ENCODE assay signal across 17 cellular contexts in the genomic region with DNA sequence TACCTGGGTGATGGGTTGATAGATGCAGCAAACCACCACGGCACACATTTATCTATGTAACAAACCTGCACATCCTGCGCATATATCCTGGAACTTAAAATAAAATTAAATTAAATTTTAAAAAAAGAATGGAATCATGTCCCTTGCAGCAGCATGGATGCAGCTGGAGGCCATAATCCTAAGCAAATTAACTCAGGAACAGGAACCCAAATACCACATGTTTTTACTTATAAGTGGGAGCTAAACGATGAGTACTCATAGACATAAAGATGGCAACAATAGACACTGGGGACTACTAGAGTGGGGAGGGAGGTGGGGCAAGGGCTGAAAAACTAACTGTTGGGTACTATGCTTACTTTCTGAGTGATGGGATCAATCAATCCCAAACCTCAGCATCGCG. TPM values are rescaled to one million over a fixed set of nuclear protein-coding genes. Genes with fewer than 3 reads are reported as not detected.
A peak's percentile ranks its signal among the peaks of the same experiment; 100 is the strongest.
DNase-seq lines count a peak whose midpoint lies in the region; ATAC-seq, FAIRE-seq and TF ChIP-seq lines count a peak whose summit lies in the region.
"Had no signal": no experiment of that assay in that cellular context is flagged by ENCODE, and none has a peak within 500 bp of the region (broad histone marks: within the 10 kb centered on the region; RNA-seq: fewer than 3 reads in every experiment).

No MANE protein-coding gene starts in this region.

- 0 out of 2 replicates have a peak overlapping the region, but pooled peaks have one; percentile 12 for H3K4me3 Mint-ChIP-seq in HFFc6

- TF ChIP-seq POLR2A in endothelial cell of umbilical vein (IDR thresholded peaks at IDR 0.05; ENCODE audit: low read depth, low read length) (no peak), uterus (IDR thresholded peaks at IDR 0.05) (no peak)

- H2BK12ac ChIP-seq in mesenchymal stem cell (ENCODE audit: low read length in 2 of 2), result peak overlapping the region in 1 of 2 experiments; percentile 49

- H2BK5ac ChIP-seq in mesenchymal stem cell (ENCODE audit: low read depth, low read length, poor library complexity, severe bottlenecking), result no peak overlapping the region

- peaks cover 87% of the 10 kb centered on the region for H3K4me1 Mint-ChIP-seq in HFFc6 (ENCODE audit: low read depth)

- H3K9me3 ChIP-seq in endothelial cell of umbilical vein (replicated peaks; ENCODE audit: control insufficient read depth, insufficient read depth, low read length), result no peaks in the 10 kb centered on the region
- H3K9me3 ChIP-seq in mesenchymal stem cell (ENCODE audit: control insufficient read depth, low read length), result no peaks in the 10 kb centered on the region
- H3K9me3 ChIP-seq in uterus, result no peaks in the 10 kb centered on the region
- H3K9me3 ChIP-seq: MG63 had no signal

- no peak overlapping the region for H4K91ac ChIP-seq in mesenchymal stem cell (ENCODE audit: low read length)

- H2BK15ac ChIP-seq in mesenchymal stem cell (ENCODE audit: low read depth, poor library complexity, severe bottlenecking), result no peak overlapping the region

- H4K20me1 ChIP-seq in endothelial cell of umbilical vein (replicated peaks; ENCODE audit: control insufficient read depth, extremely low read depth, insufficient read depth, low read length), result no peaks in the 10 kb centered on the region

- CTCF ChIA-PET in endothelial cell of umbilical vein (lab: Charles Lee), result interaction anchor here (4.5 kb wide), 1 partner anchor 34 kb away, joined by 18 read pairs; no protein-coding TSS in a partner anchor

- H3K4me2 ChIP-seq in endothelial cell of umbilical vein (ENCODE audit: insufficient read depth, low read length), result no peak overlapping the region
- no peak overlapping the region for H3K4me2 ChIP-seq in mesenchymal stem cell (ENCODE audit: low read length, poor library complexity, severe bottlenecking)

- peak overlapping the region; percentile 98 for H3K27ac Mint-ChIP-seq in HFFc6

- H3K4me3 ChIP-seq in endothelial cell of umbilical vein (replicated peaks in 1 of 3; ENCODE audit: insufficient read depth in 1 of 3, low read depth in 1 of 3, low read length in 3 of 3), result no peak overlapping the region
- H3K4me3 ChIP-seq in mesenchymal stem cell (ENCODE audit: insufficient read depth in 1 of 2, low read depth in 1 of 2, low read length in 2 of 2), result no peak overlapping the region
- H3K4me3 ChIP-seq in uterus, result no peak overlapping the region
- H3K4me3 ChIP-seq: MG63 had no signal

- H3K27ac ChIP-seq in endothelial cell of umbilical vein (ENCODE audit: insufficient read depth, low read depth, low read length), result peak overlapping the region; percentile 96
- peak overlapping the region; percentile 24 for H3K27ac ChIP-seq in mesenchymal stem cell (ENCODE audit: low read length, poor library complexity, severe bottlenecking)
- peak overlapping the region; percentile 78 to 88 for H3K27ac ChIP-seq in uterus

- POLR2A ChIA-PET in endothelial cell of umbilical vein (lab: Charles Lee), result no interaction called here

- H3K4me1 ChIP-seq in endothelial cell of umbilical vein (ENCODE audit: control insufficient read depth, extremely low read depth, insufficient read depth, low read length) (peaks cover 49% of the 10 kb centered on the region), mesenchymal stem cell (ENCODE audit: control insufficient read depth, insufficient read depth, low read depth, low read length) (peaks cover 14% of the 10 kb centered on the region), uterus (peaks cover 4 to 8% of the 10 kb centered on the region in 2 donors)

- no TSS peak for BruUV-seq in endothelial cell of umbilical vein (replicated peaks; lab: Mats Ljungman, UMichigan)

- H3K9ac ChIP-seq in endothelial cell of umbilical vein (replicated peaks; ENCODE audit: extremely low read depth, insufficient read depth, low read length) (no peak overlapping the region), mesenchymal stem cell (ENCODE audit: low read length) (peak overlapping the region; percentile 85)

- no peak overlapping the region for H2AFZ ChIP-seq in endothelial cell of umbilical vein (ENCODE audit: low read depth, low read length)
- no peak overlapping the region for H2AFZ ChIP-seq in mesenchymal stem cell (ENCODE audit: low read depth, low read length)

- H3K18ac ChIP-seq in mesenchymal stem cell (ENCODE audit: low read depth in 1 of 2, low read length in 2 of 2), result peak overlapping the region in 1 of 2 experiments; percentile 75

- no peaks in the 10 kb centered on the region for H3K79me2 ChIP-seq in endothelial cell of umbilical vein (ENCODE audit: control insufficient read depth, insufficient read depth, low read length)

- H4K8ac ChIP-seq in mesenchymal stem cell (ENCODE audit: low read length), result peak overlapping the region; percentile 32

- 0% methylated on average over 1 of the region's 5 CpGs for WGBS in mesenchymal stem cell

- H2BK120ac ChIP-seq in mesenchymal stem cell (ENCODE audit: low read depth, low read length), result peak overlapping the region; percentile 85

- no peaks in the 10 kb centered on the region for H3K36me3 Mint-ChIP-seq in HFFc6 (ENCODE audit: low read depth)

- no peak for TF ChIP-seq CTCF in HFFc6 (IDR thresholded peaks at IDR 0.05)
- no peak for TF ChIP-seq CTCF in endothelial cell of umbilical vein (IDR thresholded peaks at IDR 0.05; ENCODE audit: extremely low read depth in 1 of 2, insufficient read depth in 1 of 2, low read depth in 1 of 2, low read length in 2 of 2)
- TF ChIP-seq CTCF in uterus (IDR thresholded peaks at IDR 0.05), result no peak

- H2AK5ac ChIP-seq in mesenchymal stem cell (ENCODE audit: low read length, severe bottlenecking), result peak overlapping the region; percentile 29

- H3K9me3 Mint-ChIP-seq in HFFc6, result no peaks in the 10 kb centered on the region

- H3K9me1 ChIP-seq in endothelial cell of umbilical vein (replicated peaks; ENCODE audit: control insufficient read depth, extremely low read depth, insufficient read depth, low read length), result no peaks in the 10 kb centered on the region

- no peaks in the 10 kb centered on the region; the same call in none of the 2 replicates for H3K27me3 Mint-ChIP-seq in HFFc6 (ENCODE audit: insufficient read depth)

- H3K36me3 ChIP-seq in endothelial cell of umbilical vein (ENCODE audit: control insufficient read depth in 2 of 2, extremely low read depth in 1 of 2, insufficient read depth in 2 of 2, low read length in 2 of 2) (no peaks in the 10 kb centered on the region), mesenchymal stem cell (ENCODE audit: control insufficient read depth in 1 of 2, insufficient read depth in 2 of 2, low read depth in 1 of 2, low read length in 2 of 2) (no peaks in the 10 kb centered on the region), uterus (no peaks in the 10 kb centered on the region)
- H3K36me3 ChIP-seq: MG63 had no signal

- intact Hi-C loops in endothelial cell of umbilical vein (cut with micrococcal nuclease), result loop anchor here (2.0 to 10.0 kb wide), 2 partner anchors 136 to 798 kb away; no protein-coding TSS in a partner anchor
- intact Hi-C loops in uterus (cut with DNase I; ENCODE audit: low total_unique reads), result no loop called here

- ATAC-seq in GM18519 (IDR thresholded peaks at IDR 0.05; ENCODE audit: low FRiP score, unreplicated experiment), result no peak

- no peak overlapping the region for H3K14ac ChIP-seq in mesenchymal stem cell (ENCODE audit: low read length in 2 of 2)

- H3K27me3 ChIP-seq in endothelial cell of umbilical vein (ENCODE audit: control insufficient read depth in 2 of 2, insufficient read depth in 2 of 2, low read length in 2 of 2) (no peaks in the 10 kb centered on the region), mesenchymal stem cell (ENCODE audit: control insufficient read depth in 1 of 2, insufficient read depth in 1 of 2, low read length in 2 of 2) (no peaks in the 10 kb centered on the region), uterus (no peaks in the 10 kb centered on the region)
- H3K27me3 ChIP-seq: MG63 had no signal

- FAIRE-seq in endothelial cell of umbilical vein (lab: Jason Lieb, UNC), result no peak

- H3K4ac ChIP-seq in mesenchymal stem cell (ENCODE audit: low read depth in 1 of 2, low read length in 2 of 2), result no peak overlapping the region

- no peak overlapping the region for H3K23ac ChIP-seq in mesenchymal stem cell (ENCODE audit: low read length in 2 of 2)

- DNase-seq in HFFc6, result no peak
- no peak for DNase-seq in endothelial cell of umbilical vein (ENCODE audit: low read depth, low spot score)
- DNase-seq in mesenchymal stem cell, result no peak
- no peak for DNase-seq in uterus
- no peak for DNase-seq in Ammon's horn (ENCODE audit: low spot score)
- no peak for DNase-seq in T-helper 2 cell
- DNase-seq in NCI-H82 treated with DMSO at 0.1 percent for 48 hours (lab: John Stamatoyannopoulos, UW; ENCODE audit: unreplicated experiment), result no peak
- DNase-seq: COR-L47, DMS153, Karpas-422, NCI-H1092, NCI-H146, NCI-H2081 treated with DMSO at 0.1 percent for 48 hours, NCI-H510A treated with DMSO at 0.1 percent for 48 hours, NCI-H82 had no signal

- dilution Hi-C loops in endothelial cell of umbilical vein (cut with MboI; ENCODE audit: extremely low pct_ligation_motif_present, low sequenced_read_pairs), result no loop called here

- peaks cover 3% of the 10 kb centered on the region for H3K79me1 ChIP-seq in mesenchymal stem cell (replicated peaks; ENCODE audit: low read length, poor library complexity, severe bottlenecking)

RNA-seq across cellular contexts. Expression of a gene that starts 40.9 kb away (rescaled TPM):
- 10 to 100 TPM; 54.4 to 84.5 (median 64.5) TPM for total RNA-seq in HFFc6 (2021; fragmentation: NEBNext Ultra II Directional; extraction: Animal tissue kit (Norgen Biotek cat#: 25700))
- 72.0 and 75.6 TPM in 2 replicates for total RNA-seq in endothelial cell of umbilical vein
- 11.1 and 16.9 TPM in 2 replicates for polyA plus RNA-seq in endothelial cell of umbilical vein
- polyA plus RNA-seq in endothelial cell of umbilical vein (2011; cell fraction: cytosol; rRNA removed), result 28.4 and 29.6 TPM in 2 replicates
- polyA plus RNA-seq in endothelial cell of umbilical vein (2011; cell fraction: nucleus; rRNA removed), result 46.2 and 77.7 TPM in 2 replicates
- polyA plus RNA-seq in endothelial cell of umbilical vein (2012), result 62.2 and 75.5 TPM in 2 replicates
- 12.8 and 15.4 TPM in 2 replicates for polyA minus RNA-seq in endothelial cell of umbilical vein
- 17.6 TPM for polyA minus RNA-seq in endothelial cell of umbilical vein (2011; cell fraction: cytosol; rRNA and poly(A)+ RNA removed)
- 30.0 and 37.7 TPM in 2 replicates for polyA minus RNA-seq in endothelial cell of umbilical vein (2011; cell fraction: nucleus; rRNA and poly(A)+ RNA removed)
- polyA plus RNA-seq in mesenchymal stem cell (2013, experiment 1 of 2), result 113 TPM
- 117 TPM for polyA plus RNA-seq in mesenchymal stem cell (2013, experiment 2 of 2)
- 10 to 100 TPM; 11.5 to 67.2 (median 56.9) TPM for total RNA-seq in uterus

RNA-seq across cellular contexts. Expression of a gene that starts 41.0 kb away (rescaled TPM):
- total RNA-seq in HFFc6 (2021; fragmentation: NEBNext Ultra II Directional; extraction: Animal tissue kit (Norgen Biotek cat#: 25700)), result 1 to 10 TPM in 1 of 6 experiments, under 1 TPM in 5; 0.33 to 1.1 (median 0.64) TPM
- total RNA-seq in endothelial cell of umbilical vein (1.0 and 1.3 TPM in 2 replicates), uterus (1 to 10 TPM in 1 of 4 donors, under 1 TPM in 2, not detected in 1; under 0.01 to 1.9 (median 0.70) TPM)
- 1.3 and 1.4 TPM in 2 replicates for polyA plus RNA-seq in endothelial cell of umbilical vein
- polyA plus RNA-seq in endothelial cell of umbilical vein (2011; cell fraction: cytosol; rRNA removed), result 0.90 and 1.1 TPM in 2 replicates
- 0.63 and 0.74 TPM in 2 replicates for polyA plus RNA-seq in endothelial cell of umbilical vein (2011; cell fraction: nucleus; rRNA removed)
- polyA plus RNA-seq in endothelial cell of umbilical vein (2012), result 0.64 and 0.96 TPM in 2 replicates
- polyA minus RNA-seq in endothelial cell of umbilical vein, result 1.1 and 1.2 TPM in 2 replicates
- polyA minus RNA-seq in endothelial cell of umbilical vein (2011; cell fraction: cytosol; rRNA and poly(A)+ RNA removed), result 0.82 TPM
- polyA minus RNA-seq in endothelial cell of umbilical vein (2011; cell fraction: nucleus; rRNA and poly(A)+ RNA removed), result 0.63 and 1.3 TPM in 2 replicates
- polyA plus RNA-seq in mesenchymal stem cell (2013, experiment 1 of 2), result 0.40 TPM
- 0.41 TPM for polyA plus RNA-seq in mesenchymal stem cell (2013, experiment 2 of 2)

Comparison
In these comparisons a context has a peak if more than half of its experiments do, and no peak if none do; other contexts are left out.
1. H3K27ac ChIP-seq: peak in every context shown above with its lines; median percentile 96 in endothelial cell of umbilical vein; 83 in uterus; 24 in mesenchymal stem cell.